Comparison of ENCODE assay signal across 24 cellular contexts in the genomic region with DNA sequence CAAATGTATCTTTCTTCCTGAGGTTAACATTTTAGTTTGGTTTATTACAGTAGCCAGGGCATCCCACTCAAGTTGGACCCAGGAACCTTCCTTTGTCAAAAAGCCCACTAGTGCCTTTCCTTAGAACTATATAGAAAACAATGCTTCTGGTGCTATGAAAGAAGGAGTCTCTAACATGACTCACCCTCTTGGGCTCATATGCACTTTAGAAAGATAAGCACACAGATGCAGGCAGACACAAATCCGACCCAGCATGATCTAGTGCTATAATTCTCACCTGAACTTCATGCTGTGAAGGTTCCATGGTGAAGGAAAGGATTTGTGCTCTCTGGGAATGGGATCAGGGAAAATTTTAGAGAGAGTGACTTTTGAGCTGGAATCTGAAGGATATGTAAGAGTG.
DNase-seq lines count a peak whose midpoint lies in the region; ATAC-seq, FAIRE-seq and TF ChIP-seq lines count a peak whose summit lies in the region.
"Had no signal": no experiment of that assay in that cellular context is flagged by ENCODE, and none has a peak within 500 bp of the region (broad histone marks: within the 10 kb centered on the region; RNA-seq: fewer than 3 reads in every experiment).

No MANE protein-coding gene starts in this region.

- in situ Hi-C loops in IMR-90 (cut with MboI; ENCODE audit: low sequenced_read_pairs), result no loop called here

- intact Hi-C loops in IMR-90 (cut with micrococcal nuclease), result no loop called here

- H2AK5ac ChIP-seq in IMR-90 (ENCODE audit: low read depth, low read length), result no peak overlapping the region

- no peaks in the 10 kb centered on the region for H3K79me1 ChIP-seq in IMR-90 (ENCODE audit: low read depth in 1 of 2, low read length in 2 of 2)

- H2BK5ac ChIP-seq in IMR-90 (ENCODE audit: low read depth, low read length, poor library complexity, severe bottlenecking), result peak overlapping the region; percentile 16

- TF ChIP-seq POLR2A in IMR-90 (IDR thresholded peaks at IDR 0.05; ENCODE audit: low read depth, low read length), result no peak

- H3K36me3 ChIP-seq in IMR-90 (ENCODE audit: control insufficient read depth, insufficient read depth, low read length), result no peaks in the 10 kb centered on the region
- no peaks in the 10 kb centered on the region for H3K36me3 ChIP-seq in small intestine (ENCODE audit: control insufficient read depth in 2 of 2, insufficient read depth in 2 of 2, low read length in 2 of 2)
- H3K36me3 ChIP-seq: spleen, thoracic aorta had no signal

- no peak overlapping the region for H4K8ac ChIP-seq in IMR-90 (ENCODE audit: low read depth in 2 of 2, low read length in 2 of 2)

- 0 out of 2 replicates have a peak, but pooled peaks cover 2% of the 10 kb centered on the region for H3K9me1 ChIP-seq in IMR-90 (ENCODE audit: insufficient read depth, low read length)

- H4K5ac ChIP-seq in IMR-90 (ENCODE audit: low read depth, low read length), result 0 out of 2 replicates have a peak overlapping the region, but pooled peaks have one; percentile 33

- peak overlapping the region; percentile 67; the same call in 1 of the 2 replicates for H3K18ac ChIP-seq in IMR-90 (ENCODE audit: low read depth, low read length)

- no peak overlapping the region for H4K91ac ChIP-seq in IMR-90 (ENCODE audit: insufficient read depth, low read depth, low read length)

- CTCF ChIA-PET in IMR-90 (lab: Yijun Ruan, JAX), result no interaction called here

- no peak for FAIRE-seq in small intestine (lab: Jason Lieb, UNC)
- FAIRE-seq: HepG2 had no signal

- peak; percentile 90 for ATAC-seq in IMR-90 (ENCODE audit: low read depth)
- ATAC-seq: HepG2 had no signal

- no peak overlapping the region for H2BK20ac ChIP-seq in IMR-90 (ENCODE audit: low read depth, low read length)

- H3K27me3 ChIP-seq in IMR-90 (ENCODE audit: control insufficient read depth, insufficient read depth, low read length) (no peaks in the 10 kb centered on the region), small intestine (ENCODE audit: control insufficient read depth in 2 of 2, insufficient read depth in 2 of 2, low read length in 2 of 2) (no peaks in the 10 kb centered on the region)
- H3K27me3 ChIP-seq: spleen had no signal

- H3K4ac ChIP-seq in IMR-90 (ENCODE audit: low read depth, low read length), result no peak overlapping the region

- no peak for TF ChIP-seq CTCF in IMR-90 (conservative IDR thresholded peaks at IDR 0.05; ENCODE audit: low read depth, low read length)

- BruUV-seq in IMR-90 (replicated peaks; lab: Mats Ljungman, UMichigan), result no TSS peak

- H3K9me3 ChIP-seq in IMR-90 (ENCODE audit: control insufficient read depth, insufficient read depth, low read length) (no peaks in the 10 kb centered on the region), small intestine (ENCODE audit: control insufficient read depth, low read depth) (no peaks in the 10 kb centered on the region)
- H3K9me3 ChIP-seq: spleen, thoracic aorta had no signal

- H3K4me3 ChIP-seq in IMR-90 (ENCODE audit: insufficient read depth, low read depth, low read length), result no peak overlapping the region
- no peak overlapping the region for H3K4me3 ChIP-seq in small intestine (ENCODE audit: low read depth in 1 of 2, low read length in 2 of 2)
- H3K4me3 ChIP-seq: spleen, thoracic aorta had no signal

- DNase-seq in IMR-90 (peak; percentile 65), amniotic epithelial cell (ENCODE audit: low read depth) (peak; percentile 68), fibroblast of peridontal ligament (ENCODE audit: extremely low read depth) (peak; percentile 23), small intestine (peak; percentile 6), NCI-H187 (lab: John Stamatoyannopoulos, UW) (no peak), NCI-H526 (lab: John Stamatoyannopoulos, UW) (no peak), NCI-H128 (lab: John Stamatoyannopoulos, UW; ENCODE audit: unreplicated experiment) (no peak)
- DNase-seq: activated CD4-positive, alpha-beta memory T cell treated with anti-CD3 and anti-CD28 coated beads, Interleukin-2, amount 10 ng/mL, durations not matched to agents 7 days and 5 days; activated gamma-delta T cell treated with Interleukin-2 at 50 U/mL for 16 hours; AML-193; amygdala; CD8-positive, alpha-beta memory T cell; DND-41; naive B cell; NCI-H1105 treated with DMSO at 0.1 percent for 48 hours; NCI-H524; occipital lobe; retina; spleen; stimulated activated CD4-positive, alpha-beta T cell treated with anti-CD3 and anti-CD28 coated beads, Interleukin-4, amount 100 ng/mL, for 1 hour; stimulated activated naive CD4-positive, alpha-beta T cell; T1000 had no signal

- no CpG with 5 or more reads among the region's 1 CpG for WGBS in IMR-90 (ENCODE audit: extremely low coverage in 2 of 2, insufficient read length in 1 of 2), 2 experiments
- WGBS in small intestine, 3 donors, result 13 to 56% (median 26%) methylated on average over 1 of the region's 1 CpG

- no peaks in the 10 kb centered on the region for H4K20me1 ChIP-seq in IMR-90 (ENCODE audit: insufficient read depth, low read length)

- H2AK9ac ChIP-seq in IMR-90 (replicated peaks; ENCODE audit: low read depth, low read length, poor library complexity), result no peak overlapping the region

- dilution Hi-C loops in IMR-90 (cut with HindIII; ENCODE audit: low sequenced_read_pairs, unreplicated experiment), result no loop called here

- no peak overlapping the region for H3K9ac ChIP-seq in IMR-90 (ENCODE audit: low read depth, low read length)

- H3K4me1 ChIP-seq in IMR-90 (ENCODE audit: control insufficient read depth, insufficient read depth, low read length) (peaks cover 6% of the 10 kb centered on the region; the same call in 1 of the 2 replicates), small intestine (ENCODE audit: control insufficient read depth in 2 of 2, insufficient read depth in 1 of 2, low read depth in 1 of 2, low read length in 1 of 2) (no peaks in the 10 kb centered on the region)

- POLR2A ChIA-PET in IMR-90 (lab: Charles Lee; ENCODE audit: unreplicated experiment), result no interaction called here

- no peak overlapping the region for H2AFZ ChIP-seq in IMR-90 (replicated peaks; ENCODE audit: low read length, poor library complexity)

- H3K56ac ChIP-seq in IMR-90 (ENCODE audit: extremely low read depth, insufficient read depth, low read length), result no peak overlapping the region

- H3K27ac ChIP-seq in IMR-90 (ENCODE audit: insufficient read depth, low read length) (no peak overlapping the region), small intestine (ENCODE audit: low read depth in 1 of 2, low read length in 1 of 2) (no peak overlapping the region)
- H3K27ac ChIP-seq: spleen, thoracic aorta had no signal

- H3K14ac ChIP-seq in IMR-90 (replicated peaks; ENCODE audit: low read depth, low read length), result no peak overlapping the region

- no peak overlapping the region for H2BK120ac ChIP-seq in IMR-90 (ENCODE audit: low read depth, low read length)

- H2BK15ac ChIP-seq in IMR-90 (ENCODE audit: low read depth, low read length), result no peak overlapping the region

- peak overlapping the region; percentile 81; the same call in 1 of the 2 replicates for H3K4me2 ChIP-seq in IMR-90 (ENCODE audit: low read depth, low read length)

- H3K23ac ChIP-seq in IMR-90 (ENCODE audit: low read depth, low read length), result 0 out of 2 replicates have a peak overlapping the region, but pooled peaks have one; percentile 11

- TF ChIP-seq RAD21 in IMR-90 (IDR thresholded peaks at IDR 0.05; ENCODE audit: low read length), result no peak

TF ChIP-seq in IMR-90, 13 proteins besides CTCF, POLR2A, EP300 and RAD21:
- TF ChIP-seq RFX5 (IDR thresholded peaks at IDR 0.05; ENCODE audit: low read depth, low read length) (no peak), MAZ (IDR thresholded peaks at IDR 0.05; ENCODE audit: borderline replicate concordance, low read depth, low read length) (no peak), MXI1 (IDR thresholded peaks at IDR 0.05; ENCODE audit: borderline replicate concordance, low read depth, low read length) (no peak), FOS (IDR thresholded peaks at IDR 0.05; ENCODE audit: low read depth, low read length) (0 out of 2 replicates have a peak, but pooled peaks have one; percentile 28), BHLHE40 (IDR thresholded peaks at IDR 0.05; ENCODE audit: low read depth, low read length) (no peak), SMC3 (IDR thresholded peaks at IDR 0.05; ENCODE audit: low read depth, low read length) (no peak)

Comparison
In these comparisons a context has a peak if more than half of its experiments do, and no peak if none do; other contexts are left out.
1. DNase-seq: peak in IMR-90 (single experiment), amniotic epithelial cell (single experiment), fibroblast of peridontal ligament (single experiment) and small intestine (single experiment); none in NCI-H187 (0 of 2), NCI-H526 (0 of 2) and NCI-H128 (single experiment).